In genomic region chr14:25413058-25413457, GRCh38 we compare ENCODE assay signal across 18 cellular contexts.
DNase-seq lines count a peak whose midpoint lies in the region; ATAC-seq and TF ChIP-seq lines count a peak whose summit lies in the region.
"Had no signal": no experiment of that assay in that cellular context is flagged by ENCODE, and none has a peak within 500 bp of the region (broad histone marks: within the 10 kb centered on the region; RNA-seq: fewer than 3 reads in every experiment).

No MANE protein-coding gene starts in this region.

- no peak overlapping the region for H3K9ac ChIP-seq in SK-N-SH
- no peak overlapping the region for H3K9ac ChIP-seq in rectal smooth muscle tissue (ENCODE audit: low read length)
- H3K9ac ChIP-seq: BLaER1 had no signal

- DNase-seq in SK-N-SH (no peak), medulla oblongata (ENCODE audit: extremely low spot score) (peak; percentile 54), iPS-NIHi11 (ENCODE audit: low spot score) (no peak)
- DNase-seq: Caco-2; CD4-positive, CD25-positive, alpha-beta regulatory T cell; CD8-positive, alpha-beta T cell; DMS153; DND-41; GDM1; GOT3 had no signal

- no peak overlapping the region for H2AFZ ChIP-seq in SK-N-SH (ENCODE audit: low read depth)

- H3K4me1 ChIP-seq in SK-N-SH (ENCODE audit: control insufficient read depth in 1 of 2, insufficient read depth in 2 of 2, low read depth in 1 of 2, low read length in 1 of 2), result no peaks in the 10 kb centered on the region
- peaks cover 7% of the 10 kb centered on the region for H3K4me1 ChIP-seq in rectal smooth muscle tissue (ENCODE audit: control insufficient read depth, insufficient read depth, low read length)
- H3K4me1 ChIP-seq: BLaER1, Caco-2, HAP-1 had no signal

- TF ChIP-seq CTCF in SK-N-SH (IDR thresholded peaks at IDR 0.05), result no peak

- no peaks in the 10 kb centered on the region for H3K79me2 ChIP-seq in SK-N-SH (ENCODE audit: insufficient read depth)

- no peaks in the 10 kb centered on the region for H3F3A ChIP-seq in SK-N-SH (replicated peaks; ENCODE audit: insufficient read depth)

- no peak overlapping the region for H3K4me2 ChIP-seq in SK-N-SH
- H3K4me2 ChIP-seq: BLaER1 had no signal

- no peaks in the 10 kb centered on the region for H3K9me2 ChIP-seq in SK-N-SH

- TF ChIP-seq EP300 in SK-N-SH (IDR thresholded peaks at IDR 0.05; ENCODE audit: borderline replicate concordance in 1 of 2, low read depth in 1 of 2, low read length in 1 of 2), result no peak

- H3K4me3 ChIP-seq in SK-N-SH (ENCODE audit: low read depth in 2 of 2, low read length in 1 of 2) (no peak overlapping the region), rectal smooth muscle tissue (ENCODE audit: low read length) (no peak overlapping the region)
- H3K4me3 ChIP-seq: BLaER1, GM12878, HAP-1 had no signal

- H4K20me1 ChIP-seq in SK-N-SH (ENCODE audit: insufficient read depth), result no peaks in the 10 kb centered on the region
- H4K20me1 ChIP-seq: BLaER1 had no signal

- no peak for TF ChIP-seq RAD21 in SK-N-SH (IDR thresholded peaks at IDR 0.05; ENCODE audit: low read length)

- POLR2A ChIA-PET in SK-N-SH (lab: Yijun Ruan, JAX), result no interaction called here

- H3K9me3 ChIP-seq in SK-N-SH, result no peaks in the 10 kb centered on the region
- H3K9me3 ChIP-seq: BLaER1, Caco-2, HAP-1 had no signal

- no peak for ATAC-seq in SK-N-SH treated with all-trans-retinoic acid at 6 μM for 48 hours
- no peak for ATAC-seq in HG03432 (IDR thresholded peaks at IDR 0.05; ENCODE audit: unreplicated experiment)
- ATAC-seq: CD8-positive, alpha-beta T cell; GM12878 had no signal

- CTCF ChIA-PET in SK-N-SH (lab: Yijun Ruan, JAX), result interaction anchor here (0.8 to 4.3 kb wide), 6 partner anchors 9 to 37 kb away, joined by 3 to 37 read pairs (median 4); no protein-coding TSS in a partner anchor

- no peaks in the 10 kb centered on the region for H3K36me3 ChIP-seq in SK-N-SH (replicated peaks in 1 of 2; ENCODE audit: control insufficient read depth in 1 of 2, insufficient read depth in 2 of 2, low read length in 1 of 2)
- no peaks in the 10 kb centered on the region for H3K36me3 ChIP-seq in rectal smooth muscle tissue (ENCODE audit: control insufficient read depth, insufficient read depth, low read length)
- H3K36me3 ChIP-seq: BLaER1, HAP-1 had no signal

- H3K27me3 ChIP-seq in SK-N-SH (ENCODE audit: insufficient read depth) (peaks cover 6% of the 10 kb centered on the region), rectal smooth muscle tissue (ENCODE audit: control insufficient read depth, insufficient read depth, low read length) (no peaks in the 10 kb centered on the region)
- H3K27me3 ChIP-seq: BLaER1 had no signal

- no peak overlapping the region for H3K27ac ChIP-seq in SK-N-SH (ENCODE audit: low read depth in 2 of 2, low read length in 1 of 2)
- peak overlapping the region; percentile 35 for H3K27ac ChIP-seq in rectal smooth muscle tissue (ENCODE audit: low read depth, low read length)
- H3K27ac ChIP-seq: 22Rv1, BLaER1, C4-2B had no signal

TF ChIP-seq in SK-N-SH, 30 proteins besides CTCF, POLR2A, EP300 and RAD21:
- TF ChIP-seq REST (IDR thresholded peaks at IDR 0.05; ENCODE audit: low read depth, low read length) (peak; percentile 56; the same call in 1 of the 2 replicates), FOXJ3 (CRISPR knock-in tag; IDR thresholded peaks at IDR 0.05) (no peak)

TF ChIP-seq in SK-N-SH treated with all-trans-retinoic acid at 6 μM for 48 hours, 23 proteins besides CTCF, POLR2A, EP300 and RAD21:
- TF ChIP-seq TSHZ2 (CRISPR knock-in tag; IDR thresholded peaks at IDR 0.05) (no peak), PPARA (CRISPR knock-in tag; IDR thresholded peaks at IDR 0.05; ENCODE audit: borderline replicate concordance) (no peak), GLIS3 (CRISPR knock-in tag; IDR thresholded peaks at IDR 0.05) (no peak), ISL1 (CRISPR knock-in tag; IDR thresholded peaks at IDR 0.05) (no peak), TCF4 (CRISPR knock-in tag; IDR thresholded peaks at IDR 0.05; ENCODE audit: borderline replicate concordance) (no peak), ARNTL (CRISPR knock-in tag; IDR thresholded peaks at IDR 0.05; ENCODE audit: borderline replicate concordance, low read depth) (no peak), CSRNP3 (CRISPR knock-in tag; IDR thresholded peaks at IDR 0.05) (no peak), ESRRG (CRISPR knock-in tag; IDR thresholded peaks at IDR 0.05) (no peak), CREB5 (CRISPR knock-in tag; IDR thresholded peaks at IDR 0.05; ENCODE audit: low read depth) (no peak)
